In the genomic region with DNA sequence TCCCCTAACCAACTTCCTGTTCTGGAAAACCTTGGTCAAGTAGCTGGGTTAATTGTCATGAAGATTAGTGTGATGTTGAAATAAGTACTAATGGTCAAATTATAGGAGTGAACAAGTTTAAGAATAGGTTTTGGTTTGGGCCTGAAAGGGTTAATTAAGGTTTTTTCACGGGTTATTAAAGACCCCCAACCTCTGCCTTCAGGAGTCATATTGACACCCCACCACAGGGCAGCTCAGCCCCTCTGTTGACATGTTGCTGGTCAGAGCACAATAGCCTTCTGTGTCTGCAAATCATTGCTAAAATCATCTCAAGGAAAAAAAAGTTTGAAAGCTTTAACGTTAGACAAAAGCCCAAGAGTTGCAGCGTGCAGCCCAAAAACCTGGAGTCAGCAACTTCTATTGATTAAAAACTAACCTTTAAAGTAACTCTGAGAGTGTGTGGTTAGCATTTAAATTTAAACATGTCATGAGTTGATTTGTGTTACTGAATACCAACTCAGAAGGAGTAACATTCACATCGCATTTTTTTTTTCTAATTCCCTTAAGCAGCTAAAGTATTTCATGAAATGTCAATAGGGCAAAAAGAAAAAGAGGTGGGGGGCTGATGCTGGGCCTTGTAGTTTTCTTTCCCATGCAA, we compare ENCODE assay signal across 9 cellular contexts.
DNase-seq lines count a peak whose midpoint lies in the region; ATAC-seq and TF ChIP-seq lines count a peak whose summit lies in the region.
"Had no signal": no experiment of that assay in that cellular context is flagged by ENCODE, and none has a peak within 500 bp of the region (broad histone marks: within the 10 kb centered on the region; RNA-seq: fewer than 3 reads in every experiment).

No MANE protein-coding gene starts in this region.

- no peaks in the 10 kb centered on the region for H3K9me3 Mint-ChIP-seq in chondrocyte (ENCODE audit: low read depth)

- peaks cover 62% of the 10 kb centered on the region for H3K4me1 Mint-ChIP-seq in chondrocyte (ENCODE audit: low read depth)

- H3K27me3 ChIP-seq in left ventricle myocardium inferior (ENCODE audit: low read depth) = no peaks in the 10 kb centered on the region
- H3K27me3 ChIP-seq in upper lobe of right lung = no peaks in the 10 kb centered on the region

- H3K4me3 Mint-ChIP-seq in chondrocyte (ENCODE audit: unreplicated experiment) = peak overlapping the region; percentile 13

- no peak for ATAC-seq in upper lobe of right lung

- WGBS in mesodermal cell (ENCODE audit: insufficient coverage in 2 of 2), 2 experiments = 40% methylated on average over 2 of the region's 4 CpGs; no CpG with 5 or more reads in 1 of the 2 experiments

- intact Hi-C loops in left ventricle myocardium inferior (cut with micrococcal nuclease) = loop anchor here (5.0 to 10.0 kb wide), 3 partner anchors 108 to 400 kb away; no protein-coding TSS in a partner anchor
- intact Hi-C loops in cardiac septum (cut with DNase I) = loop anchor here (5.0 to 10.0 kb wide), 5 partner anchors 115 to 470 kb away; no protein-coding TSS in a partner anchor
- intact Hi-C loops in upper lobe of right lung (cut with DNase I) = loop anchor here (10.0 kb wide), 1 partner anchor 398 kb away; no protein-coding TSS in a partner anchor

- H3K4me1 ChIP-seq in left ventricle myocardium inferior (peaks cover 71% of the 10 kb centered on the region), mesodermal cell (ENCODE audit: control insufficient read depth, insufficient read depth, low read length, poor library complexity, severe bottlenecking) (no peaks in the 10 kb centered on the region), upper lobe of right lung (peaks cover 40% of the 10 kb centered on the region)

- peak overlapping the region; percentile 84 for H3K27ac ChIP-seq in left ventricle myocardium inferior (replicated peaks)
- peak overlapping the region; percentile 70 for H3K27ac ChIP-seq in mesodermal cell (ENCODE audit: low read depth, low read length, severe bottlenecking)
- peak overlapping the region; percentile 75 for H3K27ac ChIP-seq in upper lobe of right lung
- H3K27ac ChIP-seq: HL-60 had no signal

- DNase-seq in left ventricle myocardium inferior = no peak
- DNase-seq in cardiac septum (ENCODE audit: low spot score) = no peak
- no peak for DNase-seq in chondrocyte (ENCODE audit: low spot score)
- no peak for DNase-seq in upper lobe of right lung
- no peak for DNase-seq in pons (ENCODE audit: low spot score)
- no peak for DNase-seq in NCI-H2081 treated with DMSO at 0.1 percent for 48 hours (lab: John Stamatoyannopoulos, UW)
- DNase-seq in NCI-H1048 (lab: John Stamatoyannopoulos, UW) = no peak

- H3K9me3 ChIP-seq in left ventricle myocardium inferior (replicated peaks) = no peaks in the 10 kb centered on the region
- no peaks in the 10 kb centered on the region for H3K9me3 ChIP-seq in mesodermal cell (ENCODE audit: control insufficient read depth, low read length)
- no peaks in the 10 kb centered on the region for H3K9me3 ChIP-seq in upper lobe of right lung

- H3K36me3 ChIP-seq in left ventricle myocardium inferior = peaks cover 10% of the 10 kb centered on the region
- H3K36me3 ChIP-seq in mesodermal cell (ENCODE audit: control insufficient read depth, insufficient read depth, low read length) = no peaks in the 10 kb centered on the region
- peaks cover 7% of the 10 kb centered on the region for H3K36me3 ChIP-seq in upper lobe of right lung

- no peaks in the 10 kb centered on the region for H3K27me3 Mint-ChIP-seq in chondrocyte (ENCODE audit: low read depth)

- TF ChIP-seq CTCF in left ventricle myocardium inferior (IDR thresholded peaks at IDR 0.05; ENCODE audit: borderline replicate concordance) (no peak), chondrocyte (IDR thresholded peaks at IDR 0.05) (no peak), upper lobe of right lung (IDR thresholded peaks at IDR 0.05) (no peak)

- peak overlapping the region; percentile 93 for H3K27ac Mint-ChIP-seq in chondrocyte (ENCODE audit: unreplicated experiment)

- H3K36me3 Mint-ChIP-seq in chondrocyte (ENCODE audit: low read depth) = peaks cover 10% of the 10 kb centered on the region

- H3K4me3 ChIP-seq in left ventricle myocardium inferior = no peak overlapping the region
- H3K4me3 ChIP-seq in mesodermal cell (ENCODE audit: extremely low read depth, insufficient read depth, low read length, poor library complexity, severe bottlenecking) = no peak overlapping the region
- no peak overlapping the region for H3K4me3 ChIP-seq in upper lobe of right lung
